Comparison of ENCODE assay signal across 1 cellular context in genomic region chr22:42994917-42995562, GRCh38.
TF ChIP-seq lines count a peak whose summit lies in the region.

No MANE protein-coding gene starts in this region.

TF ChIP-seq in HepG2, 621 proteins besides CTCF, POLR2A, EP300 and RAD21 (continued from another document and continues in another):
- TF ChIP-seq, protein P1, sequence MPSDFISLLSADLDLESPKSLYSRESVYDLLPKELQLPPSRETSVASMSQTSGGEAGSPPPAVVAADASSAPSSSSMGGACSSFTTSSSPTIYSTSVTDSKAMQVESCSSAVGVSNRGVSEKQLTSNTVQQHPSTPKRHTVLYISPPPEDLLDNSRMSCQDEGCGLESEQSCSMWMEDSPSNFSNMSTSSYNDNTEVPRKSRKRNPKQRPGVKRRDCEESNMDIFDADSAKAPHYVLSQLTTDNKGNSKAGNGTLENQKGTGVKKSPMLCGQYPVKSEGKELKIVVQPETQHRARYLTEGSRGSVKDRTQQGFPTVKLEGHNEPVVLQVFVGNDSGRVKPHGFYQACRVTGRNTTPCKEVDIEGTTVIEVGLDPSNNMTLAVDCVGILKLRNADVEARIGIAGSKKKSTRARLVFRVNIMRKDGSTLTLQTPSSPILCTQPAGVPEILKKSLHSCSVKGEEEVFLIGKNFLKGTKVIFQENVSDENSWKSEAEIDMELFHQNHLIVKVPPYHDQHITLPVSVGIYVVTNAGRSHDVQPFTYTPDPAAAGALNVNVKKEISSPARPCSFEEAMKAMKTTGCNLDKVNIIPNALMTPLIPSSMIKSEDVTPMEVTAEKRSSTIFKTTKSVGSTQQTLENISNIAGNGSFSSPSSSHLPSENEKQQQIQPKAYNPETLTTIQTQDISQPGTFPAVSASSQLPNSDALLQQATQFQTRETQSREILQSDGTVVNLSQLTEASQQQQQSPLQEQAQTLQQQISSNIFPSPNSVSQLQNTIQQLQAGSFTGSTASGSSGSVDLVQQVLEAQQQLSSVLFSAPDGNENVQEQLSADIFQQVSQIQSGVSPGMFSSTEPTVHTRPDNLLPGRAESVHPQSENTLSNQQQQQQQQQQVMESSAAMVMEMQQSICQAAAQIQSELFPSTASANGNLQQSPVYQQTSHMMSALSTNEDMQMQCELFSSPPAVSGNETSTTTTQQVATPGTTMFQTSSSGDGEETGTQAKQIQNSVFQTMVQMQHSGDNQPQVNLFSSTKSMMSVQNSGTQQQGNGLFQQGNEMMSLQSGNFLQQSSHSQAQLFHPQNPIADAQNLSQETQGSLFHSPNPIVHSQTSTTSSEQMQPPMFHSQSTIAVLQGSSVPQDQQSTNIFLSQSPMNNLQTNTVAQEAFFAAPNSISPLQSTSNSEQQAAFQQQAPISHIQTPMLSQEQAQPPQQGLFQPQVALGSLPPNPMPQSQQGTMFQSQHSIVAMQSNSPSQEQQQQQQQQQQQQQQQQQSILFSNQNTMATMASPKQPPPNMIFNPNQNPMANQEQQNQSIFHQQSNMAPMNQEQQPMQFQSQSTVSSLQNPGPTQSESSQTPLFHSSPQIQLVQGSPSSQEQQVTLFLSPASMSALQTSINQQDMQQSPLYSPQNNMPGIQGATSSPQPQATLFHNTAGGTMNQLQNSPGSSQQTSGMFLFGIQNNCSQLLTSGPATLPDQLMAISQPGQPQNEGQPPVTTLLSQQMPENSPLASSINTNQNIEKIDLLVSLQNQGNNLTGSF (CRISPR knock-in tag; IDR thresholded peaks at IDR 0.05): no peak
- TF ChIP-seq NFKBIZ (CRISPR knock-in tag; IDR thresholded peaks at IDR 0.05) (0 out of 2 replicates have a peak, but pooled peaks have one; percentile 63), CERS6 (CRISPR knock-in tag; IDR thresholded peaks at IDR 0.05) (no peak), TCF7 (IDR thresholded peaks at IDR 0.05; ENCODE audit: low read depth) (peak; percentile 71), ZNF333 (CRISPR knock-in tag; IDR thresholded peaks at IDR 0.05; ENCODE audit: borderline replicate concordance) (no peak), NFE2 (CRISPR knock-in tag; IDR thresholded peaks at IDR 0.05) (no peak), ZSCAN9 (CRISPR knock-in tag; IDR thresholded peaks at IDR 0.05; ENCODE audit: borderline replicate concordance) (peak; percentile 92), ZSCAN21 (CRISPR knock-in tag; IDR thresholded peaks at IDR 0.05; ENCODE audit: borderline replicate concordance) (no peak), NR2F6 (IDR thresholded peaks at IDR 0.05) (peak; percentile 44; the same call in 1 of the 2 replicates), NR2F6 (CRISPR knock-in tag; IDR thresholded peaks at IDR 0.05) (peak; percentile 53; the same call in 1 of the 2 replicates), ELK4 (CRISPR knock-in tag; IDR thresholded peaks at IDR 0.05; ENCODE audit: borderline replicate concordance) (no peak), ZNF792 (CRISPR knock-in tag; IDR thresholded peaks at IDR 0.05) (peak; percentile 55; the same call in 1 of the 2 replicates), SETDB1 (CRISPR knock-in tag; IDR thresholded peaks at IDR 0.05; ENCODE audit: borderline replicate concordance) (no peak), ZNF24 (IDR thresholded peaks at IDR 0.05) (0 out of 2 replicates have a peak, but pooled peaks have one; percentile 8), ZNF777 (CRISPR knock-in tag; IDR thresholded peaks at IDR 0.05) (no peak), ZNF264 (CRISPR knock-in tag; IDR thresholded peaks at IDR 0.05) (peak; percentile 96), ZNF615 (CRISPR knock-in tag; IDR thresholded peaks at IDR 0.05; ENCODE audit: borderline replicate concordance) (0 out of 2 replicates have a peak, but pooled peaks have one; percentile 29), JDP2 (CRISPR knock-in tag; IDR thresholded peaks at IDR 0.05; ENCODE audit: borderline replicate concordance) (no peak), MATR3 (CRISPR knock-in tag; IDR thresholded peaks at IDR 0.05) (no peak), CHD4 (IDR thresholded peaks at IDR 0.05; ENCODE audit: borderline replicate concordance, low read length) (no peak; the same call in 1 of the 2 replicates), ZNF746 (CRISPR knock-in tag; IDR thresholded peaks at IDR 0.05) (no peak), MYNN (CRISPR knock-in tag; IDR thresholded peaks at IDR 0.05; ENCODE audit: low read depth) (no peak), NCOA5 (CRISPR knock-in tag; IDR thresholded peaks at IDR 0.05) (no peak), ZFP62 (CRISPR knock-in tag; IDR thresholded peaks at IDR 0.05) (no peak), ZNF160 (CRISPR knock-in tag; IDR thresholded peaks at IDR 0.05) (no peak), SIX4 (CRISPR knock-in tag; IDR thresholded peaks at IDR 0.05) (peak; percentile 37; the same call in 1 of the 2 replicates), FOXA1 (IDR thresholded peaks at IDR 0.05) (no peak), FOXA1 (CRISPR knock-in tag; IDR thresholded peaks at IDR 0.05) (peak; percentile 55), ZEB1 (IDR thresholded peaks at IDR 0.05; ENCODE audit: insufficient replicate concordance, low read depth) (no peak), BORCS8-MEF2B (CRISPR knock-in tag; IDR thresholded peaks at IDR 0.05) (no peak), GATA4 (IDR thresholded peaks at IDR 0.05; ENCODE audit: borderline replicate concordance, low read depth) (no peak), GLMP (CRISPR knock-in tag; IDR thresholded peaks at IDR 0.05; ENCODE audit: borderline replicate concordance) (no peak), PAWR (CRISPR knock-in tag; IDR thresholded peaks at IDR 0.05; ENCODE audit: borderline replicate concordance) (no peak), HES4 (CRISPR knock-in tag; IDR thresholded peaks at IDR 0.05; ENCODE audit: borderline replicate concordance) (no peak), ZFP1 (CRISPR knock-in tag; IDR thresholded peaks at IDR 0.05) (no peak), HDAC1 (CRISPR knock-in tag; IDR thresholded peaks at IDR 0.05) (peak; percentile 88), ZMAT3 (CRISPR knock-in tag; conservative IDR thresholded peaks at IDR 0.05) (no peak), KAT8 (CRISPR knock-in tag; IDR thresholded peaks at IDR 0.05) (peak; percentile 59; the same call in 1 of the 2 replicates), ZNF180 (CRISPR knock-in tag; IDR thresholded peaks at IDR 0.05; ENCODE audit: borderline replicate concordance, low read depth) (no peak), POLR2AphosphoS5 (IDR thresholded peaks at IDR 0.05; ENCODE audit: low read depth, low read length) (peak; percentile 62), HDAC6 (IDR thresholded peaks at IDR 0.05; ENCODE audit: low read depth, low read length) (no peak), ZNF709 (CRISPR knock-in tag; IDR thresholded peaks at IDR 0.05) (no peak)
- TF ChIP-seq, protein P2, sequence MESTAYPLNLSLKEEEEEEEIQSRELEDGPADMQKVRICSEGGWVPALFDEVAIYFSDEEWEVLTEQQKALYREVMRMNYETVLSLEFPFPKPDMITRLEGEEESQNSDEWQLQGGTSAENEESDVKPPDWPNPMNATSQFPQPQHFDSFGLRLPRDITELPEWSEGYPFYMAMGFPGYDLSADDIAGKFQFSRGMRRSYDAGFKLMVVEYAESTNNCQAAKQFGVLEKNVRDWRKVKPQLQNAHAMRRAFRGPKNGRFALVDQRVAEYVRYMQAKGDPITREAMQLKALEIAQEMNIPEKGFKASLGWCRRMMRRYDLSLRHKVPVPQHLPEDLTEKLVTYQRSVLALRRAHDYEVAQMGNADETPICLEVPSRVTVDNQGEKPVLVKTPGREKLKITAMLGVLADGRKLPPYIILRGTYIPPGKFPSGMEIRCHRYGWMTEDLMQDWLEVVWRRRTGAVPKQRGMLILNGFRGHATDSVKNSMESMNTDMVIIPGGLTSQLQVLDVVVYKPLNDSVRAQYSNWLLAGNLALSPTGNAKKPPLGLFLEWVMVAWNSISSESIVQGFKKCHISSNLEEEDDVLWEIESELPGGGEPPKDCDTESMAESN (CRISPR knock-in tag; conservative IDR thresholded peaks at IDR 0.05): no peak
- TF ChIP-seq, protein P3, sequence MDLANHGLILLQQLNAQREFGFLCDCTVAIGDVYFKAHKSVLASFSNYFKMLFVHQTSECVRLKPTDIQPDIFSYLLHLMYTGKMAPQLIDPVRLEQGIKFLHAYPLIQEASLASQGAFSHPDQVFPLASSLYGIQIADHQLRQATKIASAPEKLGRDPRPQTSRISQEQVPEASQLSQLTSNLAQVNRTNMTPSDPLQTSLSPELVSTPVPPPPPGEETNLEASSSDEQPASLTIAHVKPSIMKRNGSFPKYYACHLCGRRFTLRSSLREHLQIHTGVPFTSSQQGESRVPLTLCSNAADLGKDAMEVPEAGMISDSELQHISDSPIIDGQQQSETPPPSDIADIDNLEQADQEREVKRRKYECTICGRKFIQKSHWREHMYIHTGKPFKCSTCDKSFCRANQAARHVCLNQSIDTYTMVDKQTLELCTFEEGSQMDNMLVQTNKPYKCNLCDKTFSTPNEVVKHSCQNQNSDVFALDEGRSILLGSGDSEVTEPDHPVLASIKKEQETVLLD (CRISPR knock-in tag; IDR thresholded peaks at IDR 0.05; ENCODE audit: low read depth): no peak
- TF ChIP-seq, protein P4, sequence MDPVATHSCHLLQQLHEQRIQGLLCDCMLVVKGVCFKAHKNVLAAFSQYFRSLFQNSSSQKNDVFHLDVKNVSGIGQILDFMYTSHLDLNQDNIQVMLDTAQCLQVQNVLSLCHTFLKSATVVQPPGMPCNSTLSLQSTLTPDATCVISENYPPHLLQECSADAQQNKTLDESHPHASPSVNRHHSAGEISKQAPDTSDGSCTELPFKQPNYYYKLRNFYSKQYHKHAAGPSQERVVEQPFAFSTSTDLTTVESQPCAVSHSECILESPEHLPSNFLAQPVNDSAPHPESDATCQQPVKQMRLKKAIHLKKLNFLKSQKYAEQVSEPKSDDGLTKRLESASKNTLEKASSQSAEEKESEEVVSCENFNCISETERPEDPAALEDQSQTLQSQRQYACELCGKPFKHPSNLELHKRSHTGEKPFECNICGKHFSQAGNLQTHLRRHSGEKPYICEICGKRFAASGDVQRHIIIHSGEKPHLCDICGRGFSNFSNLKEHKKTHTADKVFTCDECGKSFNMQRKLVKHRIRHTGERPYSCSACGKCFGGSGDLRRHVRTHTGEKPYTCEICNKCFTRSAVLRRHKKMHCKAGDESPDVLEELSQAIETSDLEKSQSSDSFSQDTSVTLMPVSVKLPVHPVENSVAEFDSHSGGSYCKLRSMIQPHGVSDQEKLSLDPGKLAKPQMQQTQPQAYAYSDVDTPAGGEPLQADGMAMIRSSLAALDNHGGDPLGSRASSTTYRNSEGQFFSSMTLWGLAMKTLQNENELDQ (CRISPR knock-in tag; IDR thresholded peaks at IDR 0.05; ENCODE audit: borderline replicate concordance): no peak
- TF ChIP-seq, protein P5, sequence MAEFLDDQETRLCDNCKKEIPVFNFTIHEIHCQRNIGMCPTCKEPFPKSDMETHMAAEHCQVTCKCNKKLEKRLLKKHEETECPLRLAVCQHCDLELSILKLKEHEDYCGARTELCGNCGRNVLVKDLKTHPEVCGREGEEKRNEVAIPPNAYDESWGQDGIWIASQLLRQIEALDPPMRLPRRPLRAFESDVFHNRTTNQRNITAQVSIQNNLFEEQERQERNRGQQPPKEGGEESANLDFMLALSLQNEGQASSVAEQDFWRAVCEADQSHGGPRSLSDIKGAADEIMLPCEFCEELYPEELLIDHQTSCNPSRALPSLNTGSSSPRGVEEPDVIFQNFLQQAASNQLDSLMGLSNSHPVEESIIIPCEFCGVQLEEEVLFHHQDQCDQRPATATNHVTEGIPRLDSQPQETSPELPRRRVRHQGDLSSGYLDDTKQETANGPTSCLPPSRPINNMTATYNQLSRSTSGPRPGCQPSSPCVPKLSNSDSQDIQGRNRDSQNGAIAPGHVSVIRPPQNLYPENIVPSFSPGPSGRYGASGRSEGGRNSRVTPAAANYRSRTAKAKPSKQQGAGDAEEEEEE (CRISPR knock-in tag; IDR thresholded peaks at IDR 0.05; ENCODE audit: borderline replicate concordance): no peak
- TF ChIP-seq, protein P6, sequence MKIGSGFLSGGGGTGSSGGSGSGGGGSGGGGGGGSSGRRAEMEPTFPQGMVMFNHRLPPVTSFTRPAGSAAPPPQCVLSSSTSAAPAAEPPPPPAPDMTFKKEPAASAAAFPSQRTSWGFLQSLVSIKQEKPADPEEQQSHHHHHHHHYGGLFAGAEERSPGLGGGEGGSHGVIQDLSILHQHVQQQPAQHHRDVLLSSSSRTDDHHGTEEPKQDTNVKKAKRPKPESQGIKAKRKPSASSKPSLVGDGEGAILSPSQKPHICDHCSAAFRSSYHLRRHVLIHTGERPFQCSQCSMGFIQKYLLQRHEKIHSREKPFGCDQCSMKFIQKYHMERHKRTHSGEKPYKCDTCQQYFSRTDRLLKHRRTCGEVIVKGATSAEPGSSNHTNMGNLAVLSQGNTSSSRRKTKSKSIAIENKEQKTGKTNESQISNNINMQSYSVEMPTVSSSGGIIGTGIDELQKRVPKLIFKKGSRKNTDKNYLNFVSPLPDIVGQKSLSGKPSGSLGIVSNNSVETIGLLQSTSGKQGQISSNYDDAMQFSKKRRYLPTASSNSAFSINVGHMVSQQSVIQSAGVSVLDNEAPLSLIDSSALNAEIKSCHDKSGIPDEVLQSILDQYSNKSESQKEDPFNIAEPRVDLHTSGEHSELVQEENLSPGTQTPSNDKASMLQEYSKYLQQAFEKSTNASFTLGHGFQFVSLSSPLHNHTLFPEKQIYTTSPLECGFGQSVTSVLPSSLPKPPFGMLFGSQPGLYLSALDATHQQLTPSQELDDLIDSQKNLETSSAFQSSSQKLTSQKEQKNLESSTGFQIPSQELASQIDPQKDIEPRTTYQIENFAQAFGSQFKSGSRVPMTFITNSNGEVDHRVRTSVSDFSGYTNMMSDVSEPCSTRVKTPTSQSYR (CRISPR knock-in tag; IDR thresholded peaks at IDR 0.05; ENCODE audit: borderline replicate concordance): no peak; the same call in 1 of the 2 replicates
- TF ChIP-seq, protein P7, sequence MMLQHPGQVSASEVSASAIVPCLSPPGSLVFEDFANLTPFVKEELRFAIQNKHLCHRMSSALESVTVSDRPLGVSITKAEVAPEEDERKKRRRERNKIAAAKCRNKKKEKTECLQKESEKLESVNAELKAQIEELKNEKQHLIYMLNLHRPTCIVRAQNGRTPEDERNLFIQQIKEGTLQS (CRISPR knock-in tag; IDR thresholded peaks at IDR 0.05): no peak
